In the genomic region with DNA sequence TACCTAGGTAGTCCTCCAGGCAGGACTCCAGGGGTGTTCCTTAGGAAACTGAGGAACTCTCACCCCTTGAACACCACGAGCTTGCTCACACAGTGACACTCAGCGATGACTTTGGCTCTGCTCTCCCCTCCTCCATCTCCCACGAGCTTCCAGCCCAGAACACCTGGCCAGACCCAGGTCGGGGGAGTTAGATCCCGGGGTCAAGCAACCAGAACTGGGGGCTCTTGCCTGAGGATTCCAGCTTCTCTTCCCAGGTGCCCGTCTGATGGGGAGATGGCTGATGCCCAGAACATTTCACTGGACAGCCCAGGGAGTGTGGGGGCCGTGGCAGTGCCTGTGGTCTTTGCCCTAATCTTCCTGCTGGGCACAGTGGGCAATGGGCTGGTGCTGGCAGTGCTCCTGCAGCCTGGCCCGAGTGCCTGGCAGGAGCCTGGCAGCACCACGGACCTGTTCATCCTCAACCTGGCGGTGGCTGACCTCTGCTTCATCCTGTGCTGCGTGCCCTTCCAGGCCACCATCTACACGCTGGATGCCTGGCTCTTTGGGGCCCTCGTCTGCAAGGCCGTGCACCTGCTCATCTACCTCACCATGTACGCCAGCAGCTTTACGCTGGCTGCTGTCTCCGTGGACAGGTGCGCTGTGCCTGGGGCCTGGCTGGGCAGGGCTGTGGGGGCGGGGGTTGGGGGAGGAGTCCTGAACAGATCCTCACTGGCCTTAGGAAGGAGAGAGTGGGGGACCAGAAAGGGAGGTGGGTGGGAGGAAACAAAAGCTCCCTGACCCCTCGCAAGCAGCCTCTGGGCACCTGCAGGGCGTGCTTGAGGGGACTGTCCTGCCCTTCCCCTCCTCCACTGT, we compare ENCODE assay signal across 11 cellular contexts. TPM values are rescaled to one million over a fixed set of nuclear protein-coding genes. Genes with fewer than 3 reads are reported as not detected.
DNase-seq lines count a peak whose midpoint lies in the region; ATAC-seq and TF ChIP-seq lines count a peak whose summit lies in the region.
"Had no signal": no experiment of that assay in that cellular context is flagged by ENCODE, and none has a peak within 500 bp of the region (broad histone marks: within the 10 kb centered on the region; RNA-seq: fewer than 3 reads in every experiment).

A gene with protein sequence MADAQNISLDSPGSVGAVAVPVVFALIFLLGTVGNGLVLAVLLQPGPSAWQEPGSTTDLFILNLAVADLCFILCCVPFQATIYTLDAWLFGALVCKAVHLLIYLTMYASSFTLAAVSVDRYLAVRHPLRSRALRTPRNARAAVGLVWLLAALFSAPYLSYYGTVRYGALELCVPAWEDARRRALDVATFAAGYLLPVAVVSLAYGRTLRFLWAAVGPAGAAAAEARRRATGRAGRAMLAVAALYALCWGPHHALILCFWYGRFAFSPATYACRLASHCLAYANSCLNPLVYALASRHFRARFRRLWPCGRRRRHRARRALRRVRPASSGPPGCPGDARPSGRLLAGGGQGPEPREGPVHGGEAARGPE (plus strand): TSS at position 249 of the 852 bp plus-strand sequence. CDS start 25 bp downstream, at position 274.

- TF ChIP-seq CTCF in glutamatergic neuron (IDR thresholded peaks at IDR 0.05; ENCODE audit: partially characterized antibody, unreplicated experiment): no peak

- no peaks in the 10 kb centered on the region for H3K27me3 ChIP-seq in CD4-positive, CD25-positive, alpha-beta regulatory T cell (ENCODE audit: control insufficient read depth, insufficient read depth, low read length)

- no peak within 1 kb of the TSS for H3K27ac ChIP-seq in CD4-positive, CD25-positive, alpha-beta regulatory T cell (ENCODE audit: insufficient read depth, low read length, poor library complexity, severe bottlenecking)
- H3K27ac ChIP-seq: SJSA1, tibial artery had no signal

- peaks cover 0 to 19% (median 7%) of the 10 kb centered on the region in 4 donors for H3K4me1 Mint-ChIP-seq in CD4-positive, CD25-positive, alpha-beta regulatory T cell
- H3K4me1 Mint-ChIP-seq in T-cell: peaks cover 8 to 14% (median 9%) of the 10 kb centered on the region in 3 donors
- H3K4me1 Mint-ChIP-seq in glutamatergic neuron (ENCODE audit: low read depth, unreplicated experiment): peaks cover 4% of the 10 kb centered on the region

- DNase-seq in CD4-positive, CD25-positive, alpha-beta regulatory T cell: no peak
- DNase-seq in DMS53 (lab: John Stamatoyannopoulos, UW) (peak; percentile 88), T-cell (no peak), glutamatergic neuron (no peak), A172 (ENCODE audit: low spot score) (no peak), HuH-7.5 (ENCODE audit: low spot score) (no peak), sciatic nerve (ENCODE audit: low spot score) (no peak)
- DNase-seq: tibial artery had no signal

- intact Hi-C loops in sciatic nerve (cut with DNase I): no loop called here

- no peak for ATAC-seq in CD4-positive, CD25-positive, alpha-beta regulatory T cell (ENCODE audit: low read depth in 2 of 2)
- ATAC-seq in T-cell (replicated peaks in 1 of 4): no peak
- no peak for ATAC-seq in sciatic nerve

- H3K27ac Mint-ChIP-seq in CD4-positive, CD25-positive, alpha-beta regulatory T cell: no peak within 1 kb of the TSS
- H3K27ac Mint-ChIP-seq in T-cell: no peak within 1 kb of the TSS
- no peak within 1 kb of the TSS for H3K27ac Mint-ChIP-seq in glutamatergic neuron (ENCODE audit: unreplicated experiment)

- H3K36me3 Mint-ChIP-seq in CD4-positive, CD25-positive, alpha-beta regulatory T cell: no peaks in the 10 kb centered on the region
- H3K36me3 Mint-ChIP-seq in T-cell (peaks cover 4% of the 10 kb centered on the region), glutamatergic neuron (ENCODE audit: unreplicated experiment) (no peaks in the 10 kb centered on the region)

- H3K36me3 ChIP-seq in CD4-positive, CD25-positive, alpha-beta regulatory T cell (ENCODE audit: control insufficient read depth, insufficient read depth, low read length): no peaks in the 10 kb centered on the region
- H3K36me3 ChIP-seq: SJSA1, tibial artery had no signal

- H3K4me1 ChIP-seq in CD4-positive, CD25-positive, alpha-beta regulatory T cell (ENCODE audit: control insufficient read depth, insufficient read depth, low read length, poor library complexity, severe bottlenecking): peaks cover 13% of the 10 kb centered on the region

- POLR2A ChIA-PET in T-cell (lab: Charles Lee): interaction anchor here in 1 of 2 donors (0.6 kb wide), 1 partner anchor 77 kb away, joined by 3 read pairs; no protein-coding TSS in a partner anchor

- peak within 1 kb of the TSS in 3 of 4 donors; percentile 43 to 52 (median 49) for H3K4me3 Mint-ChIP-seq in CD4-positive, CD25-positive, alpha-beta regulatory T cell
- peak within 1 kb of the TSS; percentile 30 to 51 (median 34) for H3K4me3 Mint-ChIP-seq in T-cell
- peak within 1 kb of the TSS; percentile 75 for H3K4me3 Mint-ChIP-seq in glutamatergic neuron (ENCODE audit: unreplicated experiment)

- peaks cover 27% of the 10 kb centered on the region for H3K27me3 Mint-ChIP-seq in CD4-positive, CD25-positive, alpha-beta regulatory T cell
- H3K27me3 Mint-ChIP-seq in T-cell (peaks cover 22 to 27% of the 10 kb centered on the region in 2 donors), glutamatergic neuron (ENCODE audit: unreplicated experiment) (peaks cover 29% of the 10 kb centered on the region)

- CTCF ChIA-PET in T-cell (lab: Charles Lee): interaction anchor here in 1 of 2 donors (0.6 kb wide), 1 partner anchor 114 kb away, joined by 3 read pairs; no protein-coding TSS in a partner anchor

- no peaks in the 10 kb centered on the region for H3K9me3 ChIP-seq in CD4-positive, CD25-positive, alpha-beta regulatory T cell (ENCODE audit: control insufficient read depth in 2 of 2, low read length in 2 of 2)
- H3K9me3 ChIP-seq: tibial artery had no signal

- H3K4me3 ChIP-seq in CD4-positive, CD25-positive, alpha-beta regulatory T cell (ENCODE audit: low read depth, low read length): no peak within 1 kb of the TSS

- no peaks in the 10 kb centered on the region for H3K9me3 Mint-ChIP-seq in CD4-positive, CD25-positive, alpha-beta regulatory T cell
- H3K9me3 Mint-ChIP-seq in T-cell (no peaks in the 10 kb centered on the region), glutamatergic neuron (ENCODE audit: unreplicated experiment) (peaks cover 8% of the 10 kb centered on the region)

RNA-seq across cellular contexts. Expression of the gene that starts here (rescaled TPM):
- not detected for total RNA-seq in CD4-positive, CD25-positive, alpha-beta regulatory T cell
- not detected for polyA plus RNA-seq in CD4-positive, CD25-positive, alpha-beta regulatory T cell
- total RNA-seq in T-cell (not detected), glutamatergic neuron (ENCODE audit: unreplicated experiment) (not detected), sciatic nerve (not detected)
- not detected in 2 replicates for total RNA-seq in A172 (2014; rRNA removed; shearing (Covaris generic))
- total RNA-seq: cardiac septum, lung microvascular endothelial cell, SJSA1 had no signal
